In genomic region chr11:47912843-47913437, GRCh38 we compare ENCODE assay signal across 30 cellular contexts.
DNase-seq lines count a peak whose midpoint lies in the region; ATAC-seq, FAIRE-seq and TF ChIP-seq lines count a peak whose summit lies in the region.
"Had no signal": no experiment of that assay in that cellular context is flagged by ENCODE, and none has a peak within 500 bp of the region (broad histone marks: within the 10 kb centered on the region; RNA-seq: fewer than 3 reads in every experiment).

No MANE protein-coding gene starts in this region.

- intact Hi-C loops in PC-9 (cut with micrococcal nuclease; ENCODE audit: unreplicated experiment), result no loop called here

- WGBS in A549 (ENCODE audit: missing lambda C conversion rate), result 44% methylated on average over 6 of the region's 6 CpGs

- H4K20me1 ChIP-seq in PC-9 (ENCODE audit: insufficient read depth), result no peaks in the 10 kb centered on the region

- H3K4me3 ChIP-seq in A549 (no peak overlapping the region), HL-60 (replicated peaks; ENCODE audit: insufficient read depth, low read length) (no peak overlapping the region), PC-9 (no peak overlapping the region), SJCRH30 (no peak overlapping the region)
- H3K4me3 ChIP-seq: left lung, right atrium auricular region, spleen, stomach, thyroid gland, vagina had no signal

- H3K9me3 ChIP-seq in A549 (no peaks in the 10 kb centered on the region), PC-9 (ENCODE audit: insufficient read depth, low read depth) (no peaks in the 10 kb centered on the region), SJCRH30 (replicated peaks) (no peaks in the 10 kb centered on the region)
- H3K9me3 ChIP-seq: left lung, right atrium auricular region, spleen, stomach, thyroid gland, vagina had no signal

- POLR2A ChIA-PET in A549 (lab: Yijun Ruan, JAX), result no interaction called here
- POLR2A ChIA-PET in PC-9 (lab: Charles Lee; ENCODE audit: unreplicated experiment), result interaction anchor here (0.6 kb wide), 1 partner anchor 65 kb away, joined by 3 read pairs; the partner anchor contains the start of gene NUP160

- peak; percentile 71 to 76; a peak in 3 of 5 replicates for TF ChIP-seq EP300 in A549 (IDR thresholded peaks at IDR 0.05)

- H3K4me2 ChIP-seq in A549 (peak overlapping the region; percentile 31; the same call in 2 of the 3 replicates), PC-9 (0 out of 2 replicates have a peak overlapping the region, but pooled peaks have one; percentile 3)

- ATAC-seq in A549 (peak; percentile 19 to 45; a peak in 2 of 6 replicates), GM19328 (IDR thresholded peaks at IDR 0.05; ENCODE audit: unreplicated experiment) (no peak), GM21825 (IDR thresholded peaks at IDR 0.05; ENCODE audit: unreplicated experiment) (no peak)
- ATAC-seq: activated CD4-positive, alpha-beta T cell treated with anti-CD3 and anti-CD28 coated beads for 36 hours; activated CD8-positive, alpha-beta T cell treated with anti-CD3 and anti-CD28 coated beads for 36 hours; CD8-positive, alpha-beta T cell; left lung; Panc1 had no signal

- no peak for TF ChIP-seq POLR2A in A549 (IDR thresholded peaks at IDR 0.05; ENCODE audit: low read length)

- DNase-seq in A549 (ENCODE audit: low read depth in 1 of 2, low spot score in 1 of 2) (peak in 1 of 2 experiments; percentile 74), HL-60 (ENCODE audit: low read depth in 1 of 2, low spot score in 1 of 2) (peak in 1 of 2 experiments; percentile 56), PC-9 (peak in 1 of 2 experiments; percentile 72), fibroblast of gingiva (ENCODE audit: low read depth) (peak; percentile 72), SJCRH30 (no peak), HUDEP-2 (lab: John Stamatoyannopoulos, UW; ENCODE audit: unreplicated experiment in 76 of 76) (no peak)
- DNase-seq: activated CD4-positive, alpha-beta T cell treated with anti-CD3 and anti-CD28 coated beads for 36 hours; activated CD8-positive, alpha-beta memory T cell treated with anti-CD3 and anti-CD28 coated beads, Interleukin-2, amount 50 U/mL, for 48 hours; activated CD8-positive, alpha-beta T cell treated with anti-CD3 and anti-CD28 coated beads for 36 hours; activated naive CD4-positive, alpha-beta T cell treated with anti-CD3 and anti-CD28 coated beads, Interleukin-2, amount 10 ng/mL, durations not matched to agents 7 days and 5 days; AML-193; amygdala; CD8-positive, alpha-beta T cell; foreskin fibroblast; islet precursor cell; left lung; NCI-H1048; NCI-H1694; NCI-H2171; NCI-H510A; posterior cingulate gyrus; Right ventricle myocardium superior; spleen; stomach had no signal

- H3K79me2 ChIP-seq in PC-9 (ENCODE audit: low read depth), result no peaks in the 10 kb centered on the region

- peaks cover 39% of the 10 kb centered on the region for H3K4me1 ChIP-seq in A549
- H3K4me1 ChIP-seq in PC-9 (replicated peaks; ENCODE audit: insufficient read depth), result peaks cover 25% of the 10 kb centered on the region
- peaks cover under 1% of the 10 kb centered on the region; the same call in 1 of the 2 replicates for H3K4me1 ChIP-seq in SJCRH30

- TF ChIP-seq CTCF in A549 (IDR thresholded peaks at IDR 0.05) (no peak), HL-60 (IDR thresholded peaks at IDR 0.05; ENCODE audit: insufficient read depth, low read length) (no peak), PC-9 (conservative IDR thresholded peaks at IDR 0.05) (no peak)

- no TSS peak for BruUV-seq in PC-9 (replicated peaks; lab: Mats Ljungman, UMichigan)

- H3K9me2 ChIP-seq in PC-9 (ENCODE audit: insufficient read depth), result no peaks in the 10 kb centered on the region

- H3K27me3 ChIP-seq in HL-60 (ENCODE audit: insufficient read depth, poor library complexity, severe bottlenecking) (no peaks in the 10 kb centered on the region), PC-9 (ENCODE audit: insufficient read depth, low read depth) (no peaks in the 10 kb centered on the region), SJCRH30 (no peaks in the 10 kb centered on the region)
- H3K27me3 ChIP-seq: left lung, right atrium auricular region, spleen, stomach, thyroid gland, vagina had no signal

- no peak for FAIRE-seq in A549 (lab: Jason Lieb, UNC)

- CTCF ChIA-PET in A549 (lab: Yijun Ruan, JAX) (interaction anchor here (0.7 to 1.4 kb wide), 4 partner anchors 20 to 195 kb away, joined by 3 to 5 read pairs (median 3); no protein-coding TSS in a partner anchor), PC-9 (lab: Charles Lee) (no interaction called here)

- H3K27ac ChIP-seq in A549 (peak overlapping the region; percentile 29 to 70; a peak in 5 of 6 replicates), HL-60 (replicated peaks) (peak overlapping the region; percentile 16), PC-9 (no peak overlapping the region), SJCRH30 (no peak overlapping the region)
- H3K27ac ChIP-seq: left lung, right atrium auricular region, spleen, stomach, vagina had no signal

- no peak for TF ChIP-seq RAD21 in A549 (conservative IDR thresholded peaks at IDR 0.05 in 1 of 2, IDR thresholded peaks at IDR 0.05 in 1 of 2)

- H2AFZ ChIP-seq in PC-9, result no peak overlapping the region

- H3F3A ChIP-seq in PC-9 (ENCODE audit: insufficient read depth, low read depth), result peaks cover 21% of the 10 kb centered on the region

- no peaks in the 10 kb centered on the region for H3K36me3 ChIP-seq in PC-9 (ENCODE audit: low read depth)
- no peaks in the 10 kb centered on the region for H3K36me3 ChIP-seq in SJCRH30
- H3K36me3 ChIP-seq: left lung, right atrium auricular region, spleen, stomach, thyroid gland, vagina had no signal

TF ChIP-seq in A549, 52 proteins besides CTCF, POLR2A, EP300 and RAD21 (continues in another document):
- TF ChIP-seq, protein P1, sequence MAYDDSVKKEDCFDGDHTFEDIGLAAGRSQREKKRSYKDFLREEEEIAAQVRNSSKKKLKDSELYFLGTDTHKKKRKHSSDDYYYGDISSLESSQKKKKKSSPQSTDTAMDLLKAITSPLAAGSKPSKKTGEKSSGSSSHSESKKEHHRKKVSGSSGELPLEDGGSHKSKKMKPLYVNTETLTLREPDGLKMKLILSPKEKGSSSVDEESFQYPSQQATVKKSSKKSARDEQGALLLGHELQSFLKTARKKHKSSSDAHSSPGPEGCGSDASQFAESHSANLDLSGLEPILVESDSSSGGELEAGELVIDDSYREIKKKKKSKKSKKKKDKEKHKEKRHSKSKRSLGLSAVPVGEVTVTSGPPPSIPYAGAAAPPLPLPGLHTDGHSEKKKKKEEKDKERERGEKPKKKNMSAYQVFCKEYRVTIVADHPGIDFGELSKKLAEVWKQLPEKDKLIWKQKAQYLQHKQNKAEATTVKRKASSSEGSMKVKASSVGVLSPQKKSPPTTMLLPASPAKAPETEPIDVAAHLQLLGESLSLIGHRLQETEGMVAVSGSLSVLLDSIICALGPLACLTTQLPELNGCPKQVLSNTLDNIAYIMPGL (CRISPR knock-in tag; IDR thresholded peaks at IDR 0.05; ENCODE audit: borderline replicate concordance), result no peak
- TF ChIP-seq HOXA7 (CRISPR knock-in tag; IDR thresholded peaks at IDR 0.05) (no peak), KDM5A (IDR thresholded peaks at IDR 0.05) (no peak), ZNF302 (CRISPR knock-in tag; IDR thresholded peaks at IDR 0.05) (no peak), HDAC2 (IDR thresholded peaks at IDR 0.05) (no peak), RARB (CRISPR knock-in tag; IDR thresholded peaks at IDR 0.05) (peak; percentile 30; the same call in 1 of the 2 replicates), GATA3 (IDR thresholded peaks at IDR 0.05; ENCODE audit: borderline replicate concordance) (peak; percentile 57), RFX5 (IDR thresholded peaks at IDR 0.05) (no peak)
- TF ChIP-seq, protein P2, sequence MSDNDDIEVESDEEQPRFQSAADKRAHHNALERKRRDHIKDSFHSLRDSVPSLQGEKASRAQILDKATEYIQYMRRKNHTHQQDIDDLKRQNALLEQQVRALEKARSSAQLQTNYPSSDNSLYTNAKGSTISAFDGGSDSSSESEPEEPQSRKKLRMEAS (IDR thresholded peaks at IDR 0.05), result no peak
- TF ChIP-seq, protein P3, sequence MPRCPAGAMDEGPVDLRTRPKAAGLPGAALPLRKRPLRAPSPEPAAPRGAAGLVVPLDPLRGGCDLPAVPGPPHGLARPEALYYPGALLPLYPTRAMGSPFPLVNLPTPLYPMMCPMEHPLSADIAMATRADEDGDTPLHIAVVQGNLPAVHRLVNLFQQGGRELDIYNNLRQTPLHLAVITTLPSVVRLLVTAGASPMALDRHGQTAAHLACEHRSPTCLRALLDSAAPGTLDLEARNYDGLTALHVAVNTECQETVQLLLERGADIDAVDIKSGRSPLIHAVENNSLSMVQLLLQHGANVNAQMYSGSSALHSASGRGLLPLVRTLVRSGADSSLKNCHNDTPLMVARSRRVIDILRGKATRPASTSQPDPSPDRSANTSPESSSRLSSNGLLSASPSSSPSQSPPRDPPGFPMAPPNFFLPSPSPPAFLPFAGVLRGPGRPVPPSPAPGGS (IDR thresholded peaks at IDR 0.05), result no peak; the same call in 2 of the 3 replicates
- TF ChIP-seq, protein P4, sequence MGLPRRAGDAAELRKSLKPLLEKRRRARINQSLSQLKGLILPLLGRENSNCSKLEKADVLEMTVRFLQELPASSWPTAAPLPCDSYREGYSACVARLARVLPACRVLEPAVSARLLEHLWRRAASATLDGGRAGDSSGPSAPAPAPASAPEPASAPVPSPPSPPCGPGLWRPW (IDR thresholded peaks at IDR 0.05), result peak; percentile 81
- TF ChIP-seq, protein P5, sequence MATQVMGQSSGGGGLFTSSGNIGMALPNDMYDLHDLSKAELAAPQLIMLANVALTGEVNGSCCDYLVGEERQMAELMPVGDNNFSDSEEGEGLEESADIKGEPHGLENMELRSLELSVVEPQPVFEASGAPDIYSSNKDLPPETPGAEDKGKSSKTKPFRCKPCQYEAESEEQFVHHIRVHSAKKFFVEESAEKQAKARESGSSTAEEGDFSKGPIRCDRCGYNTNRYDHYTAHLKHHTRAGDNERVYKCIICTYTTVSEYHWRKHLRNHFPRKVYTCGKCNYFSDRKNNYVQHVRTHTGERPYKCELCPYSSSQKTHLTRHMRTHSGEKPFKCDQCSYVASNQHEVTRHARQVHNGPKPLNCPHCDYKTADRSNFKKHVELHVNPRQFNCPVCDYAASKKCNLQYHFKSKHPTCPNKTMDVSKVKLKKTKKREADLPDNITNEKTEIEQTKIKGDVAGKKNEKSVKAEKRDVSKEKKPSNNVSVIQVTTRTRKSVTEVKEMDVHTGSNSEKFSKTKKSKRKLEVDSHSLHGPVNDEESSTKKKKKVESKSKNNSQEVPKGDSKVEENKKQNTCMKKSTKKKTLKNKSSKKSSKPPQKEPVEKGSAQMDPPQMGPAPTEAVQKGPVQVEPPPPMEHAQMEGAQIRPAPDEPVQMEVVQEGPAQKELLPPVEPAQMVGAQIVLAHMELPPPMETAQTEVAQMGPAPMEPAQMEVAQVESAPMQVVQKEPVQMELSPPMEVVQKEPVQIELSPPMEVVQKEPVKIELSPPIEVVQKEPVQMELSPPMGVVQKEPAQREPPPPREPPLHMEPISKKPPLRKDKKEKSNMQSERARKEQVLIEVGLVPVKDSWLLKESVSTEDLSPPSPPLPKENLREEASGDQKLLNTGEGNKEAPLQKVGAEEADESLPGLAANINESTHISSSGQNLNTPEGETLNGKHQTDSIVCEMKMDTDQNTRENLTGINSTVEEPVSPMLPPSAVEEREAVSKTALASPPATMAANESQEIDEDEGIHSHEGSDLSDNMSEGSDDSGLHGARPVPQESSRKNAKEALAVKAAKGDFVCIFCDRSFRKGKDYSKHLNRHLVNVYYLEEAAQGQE (IDR thresholded peaks at IDR 0.05), result no peak

Comparison
In these comparisons a context has a peak if more than half of its experiments do, and no peak if none do; other contexts are left out.
1. ATAC-seq: peak in A549 (2 of 2); none in GM19328 (single experiment) and GM21825 (single experiment).
2. H3K27ac ChIP-seq: peak in A549 (2 of 2) and HL-60 (single experiment); none in PC-9 (single experiment) and SJCRH30 (single experiment).